ENCODE assay signal across 23 cellular contexts in genomic region chr10:88528196-88528595, GRCh38. TPM values are rescaled to one million over a fixed set of nuclear protein-coding genes. Genes with fewer than 3 reads are reported as not detected.
A peak's percentile ranks its signal among the peaks of the same experiment; 100 is the strongest.
DNase-seq lines count a peak whose midpoint lies in the region; ATAC-seq and TF ChIP-seq lines count a peak whose summit lies in the region.
"Had no signal": no experiment of that assay in that cellular context is flagged by ENCODE, and none has a peak within 500 bp of the region (broad histone marks: within the 10 kb centered on the region; RNA-seq: fewer than 3 reads in every experiment).

No MANE protein-coding gene starts in this region.

- H3K4me1 Mint-ChIP-seq in mesothelial cell of epicardium, result peaks cover 44% of the 10 kb centered on the region

- DNase-seq in DND-41, result no peak
- no peak for DNase-seq in GM23248
- no peak for DNase-seq in mammary epithelial cell
- no peak for DNase-seq in mesothelial cell of epicardium (ENCODE audit: low spot score in 2 of 2, unreplicated experiment in 2 of 2)
- DNase-seq in left lung, result no peak
- DNase-seq in DMS 273 (lab: John Stamatoyannopoulos, UW; ENCODE audit: unreplicated experiment), result no peak
- DNase-seq: Calu3; CD8-positive, alpha-beta T cell; DMS53; GOT3; KG1; NCI-H1417; NCI-H187; NCI-H2107; NCI-H2227 treated with DMSO at 0.1 percent for 48 hours; NCI-H510A treated with DMSO at 0.1 percent for 48 hours; NCI-H82; PC-3; RPMI8226; SHP77 treated with DMSO at 0.1 percent for 48 hours had no signal

- no peaks in the 10 kb centered on the region for H3K9me2 ChIP-seq in GM23248 (ENCODE audit: insufficient read depth)

- no peaks in the 10 kb centered on the region for H3K4me1 ChIP-seq in DND-41 (ENCODE audit: insufficient read depth, low read length)
- peaks cover 6% of the 10 kb centered on the region; the same call in 1 of the 2 replicates for H3K4me1 ChIP-seq in GM23248 (ENCODE audit: insufficient read depth)
- H3K4me1 ChIP-seq in mammary epithelial cell (ENCODE audit: insufficient read depth, low read length), result peaks cover 15% of the 10 kb centered on the region
- H3K4me1 ChIP-seq in left lung, result no peaks in the 10 kb centered on the region
- H3K4me1 ChIP-seq: BLaER1 treated with 17β-estradiol and CSF1 and Interleukin-3, amounts not matched to agents 10 nM and 100 nM had no signal

- no peak for TF ChIP-seq CTCF in DND-41 (IDR thresholded peaks at IDR 0.05; ENCODE audit: borderline replicate concordance, extremely low read depth, low read length, poor library complexity, severe bottlenecking)
- TF ChIP-seq CTCF in mammary epithelial cell (conservative IDR thresholded peaks at IDR 0.05 in 1 of 2, IDR thresholded peaks at IDR 0.05 in 1 of 2; ENCODE audit: extremely low read depth in 1 of 2, insufficient read depth in 1 of 2, low read depth in 1 of 2, low read length in 2 of 2), result no peak
- TF ChIP-seq CTCF in mesothelial cell of epicardium (IDR thresholded peaks at IDR 0.05; ENCODE audit: unreplicated experiment), result no peak
- TF ChIP-seq CTCF in left lung (IDR thresholded peaks at IDR 0.05), result no peak

- H3K9me3 ChIP-seq in DND-41 (ENCODE audit: insufficient read depth, low read length, severe bottlenecking), result no peaks in the 10 kb centered on the region
- no peaks in the 10 kb centered on the region for H3K9me3 ChIP-seq in GM23248 (ENCODE audit: low read depth)
- no peaks in the 10 kb centered on the region for H3K9me3 ChIP-seq in mammary epithelial cell (replicated peaks; ENCODE audit: insufficient read depth, low read length)
- H3K9me3 ChIP-seq in left lung, result no peaks in the 10 kb centered on the region
- H3K9me3 ChIP-seq: BLaER1 treated with 17β-estradiol and CSF1 and Interleukin-3, amounts not matched to agents 10 nM and 100 nM had no signal

- peaks cover 5% of the 10 kb centered on the region; the same call in 1 of the 2 replicates for H3F3A ChIP-seq in GM23248 (ENCODE audit: insufficient read depth)

- H3K9ac ChIP-seq in DND-41 (ENCODE audit: low read depth, low read length), result no peak overlapping the region
- H3K9ac ChIP-seq in GM23248, result no peak overlapping the region
- no peak overlapping the region for H3K9ac ChIP-seq in mammary epithelial cell (ENCODE audit: insufficient read depth, low read length)
- H3K9ac ChIP-seq: BLaER1 treated with 17β-estradiol and CSF1 and Interleukin-3, amounts not matched to agents 10 nM and 100 nM had no signal

- no peaks in the 10 kb centered on the region for H3K9me3 Mint-ChIP-seq in mesothelial cell of epicardium
- H3K9me3 Mint-ChIP-seq: CD8-positive, alpha-beta T cell had no signal

- H3K36me3 ChIP-seq in DND-41 (ENCODE audit: insufficient read depth, low read length) (no peaks in the 10 kb centered on the region), GM23248 (ENCODE audit: low read depth) (no peaks in the 10 kb centered on the region; the same call in 1 of the 2 replicates), mammary epithelial cell (ENCODE audit: insufficient read depth, low read length) (no peaks in the 10 kb centered on the region), left lung (no peaks in the 10 kb centered on the region)
- H3K36me3 ChIP-seq: BLaER1 treated with 17β-estradiol and CSF1 and Interleukin-3, amounts not matched to agents 10 nM and 100 nM had no signal

- H2AFZ ChIP-seq in DND-41 (ENCODE audit: low read depth, low read length) (0 out of 2 replicates have a peak overlapping the region, but pooled peaks have one; percentile 21), GM23248 (peak overlapping the region; percentile 36; the same call in 1 of the 2 replicates), mammary epithelial cell (ENCODE audit: low read depth, low read length) (peak overlapping the region; percentile 43)

- CTCF ChIA-PET in mammary epithelial cell (lab: Charles Lee; ENCODE audit: low non-redundant PET), result no interaction called here

- H3K79me2 ChIP-seq in DND-41 (ENCODE audit: insufficient read depth, low read length), result no peaks in the 10 kb centered on the region
- no peaks in the 10 kb centered on the region for H3K79me2 ChIP-seq in GM23248 (ENCODE audit: insufficient read depth)
- H3K79me2 ChIP-seq in mammary epithelial cell (ENCODE audit: insufficient read depth, low read length), result no peaks in the 10 kb centered on the region

- H3K27me3 Mint-ChIP-seq in mesothelial cell of epicardium (ENCODE audit: low read depth), result no peaks in the 10 kb centered on the region

- H3K36me3 Mint-ChIP-seq in mesothelial cell of epicardium, result no peaks in the 10 kb centered on the region
- H3K36me3 Mint-ChIP-seq: CD8-positive, alpha-beta T cell had no signal

- intact Hi-C loops in mammary epithelial cell (cut with micrococcal nuclease), result loop anchor here (10.0 kb wide), 1 partner anchor 1537 kb away; no protein-coding TSS in a partner anchor
- intact Hi-C loops in left lung (cut with DNase I), result no loop called here

- in situ Hi-C loops in GM23248 (cut with MboI), result no loop called here
- in situ Hi-C loops in mammary epithelial cell (cut with MboI; ENCODE audit: low sequenced_read_pairs in 2 of 2), result loop anchor here in 1 of 2 donors (25.0 kb wide), 1 partner anchor 116 kb away; no protein-coding TSS in a partner anchor

- ATAC-seq in DND-41 (ENCODE audit: insufficient read depth, low read depth), result no peak
- no peak for ATAC-seq in GM18498 (IDR thresholded peaks at IDR 0.05; ENCODE audit: unreplicated experiment)
- ATAC-seq in left lung, result no peak
- ATAC-seq: CD8-positive, alpha-beta T cell; HepG2; PC-3 had no signal

- no peak overlapping the region for H3K4me3 ChIP-seq in DND-41 (ENCODE audit: low read depth in 1 of 2, low read length in 2 of 2)
- no peak overlapping the region for H3K4me3 ChIP-seq in GM23248
- H3K4me3 ChIP-seq in mammary epithelial cell (replicated peaks in 1 of 3; ENCODE audit: insufficient read depth in 1 of 3, low read depth in 2 of 3, low read length in 3 of 3), result no peak overlapping the region
- no peak overlapping the region for H3K4me3 ChIP-seq in left lung
- H3K4me3 ChIP-seq: BLaER1 treated with 17β-estradiol and CSF1 and Interleukin-3, amounts not matched to agents 10 nM and 100 nM had no signal

- H3K27me3 ChIP-seq in DND-41 (ENCODE audit: insufficient read depth, low read length, poor library complexity) (no peaks in the 10 kb centered on the region), GM23248 (replicated peaks; ENCODE audit: insufficient read depth) (no peaks in the 10 kb centered on the region), mammary epithelial cell (ENCODE audit: insufficient read depth, low read length) (no peaks in the 10 kb centered on the region), left lung (no peaks in the 10 kb centered on the region)
- H3K27me3 ChIP-seq: BLaER1 treated with 17β-estradiol and CSF1 and Interleukin-3, amounts not matched to agents 10 nM and 100 nM had no signal

- H4K20me1 ChIP-seq in DND-41 (ENCODE audit: insufficient read depth, low read length) (no peaks in the 10 kb centered on the region), GM23248 (ENCODE audit: insufficient read depth) (no peaks in the 10 kb centered on the region), mammary epithelial cell (ENCODE audit: insufficient read depth, low read length) (no peaks in the 10 kb centered on the region)
- H4K20me1 ChIP-seq: BLaER1 treated with 17β-estradiol and CSF1 and Interleukin-3, amounts not matched to agents 10 nM and 100 nM had no signal

- no peak overlapping the region for H3K4me3 Mint-ChIP-seq in mesothelial cell of epicardium
- H3K4me3 Mint-ChIP-seq: CD8-positive, alpha-beta T cell had no signal

- H3K4me2 ChIP-seq in DND-41 (ENCODE audit: insufficient read depth, low read length) (no peak overlapping the region), GM23248 (ENCODE audit: unreplicated experiment) (no peak overlapping the region), mammary epithelial cell (ENCODE audit: insufficient read depth, low read depth, low read length) (no peak overlapping the region)
- H3K4me2 ChIP-seq: BLaER1 treated with 17β-estradiol and CSF1 and Interleukin-3, amounts not matched to agents 10 nM and 100 nM had no signal

- dilution Hi-C loops in mammary epithelial cell (cut with HindIII; ENCODE audit: low sequenced_read_pairs), result no loop called here

- peak overlapping the region; percentile 23 for H3K27ac Mint-ChIP-seq in mesothelial cell of epicardium
- H3K27ac Mint-ChIP-seq: CD8-positive, alpha-beta T cell had no signal

- no peak overlapping the region for H3K27ac ChIP-seq in DND-41 (ENCODE audit: low read length)
- no peak overlapping the region for H3K27ac ChIP-seq in GM23248
- no peak overlapping the region for H3K27ac ChIP-seq in mammary epithelial cell (ENCODE audit: insufficient read depth, low read depth, low read length)
- no peak overlapping the region for H3K27ac ChIP-seq in left lung
- H3K27ac ChIP-seq: BLaER1 treated with 17β-estradiol and CSF1 and Interleukin-3, amounts not matched to agents 10 nM and 100 nM had no signal

- BruUV-seq in mammary epithelial cell (replicated peaks; lab: Mats Ljungman, UMichigan), result no TSS peak

RNA-seq across cellular contexts. Expression of gene RNLS, which starts 54.9 kb away (rescaled TPM):
- total RNA-seq in GM23248 (2014; rRNA removed; shearing (Covaris generic)), result 15.3 and 23.1 TPM in 2 replicates
- polyA plus RNA-seq in GM23248 (2016; fragmentation: Nextera tagmentation; extraction: Ambion mirVana) (9.3 and 11.5 TPM in 2 replicates), mammary epithelial cell (6.9 TPM)
- total RNA-seq in mammary epithelial cell (10 to 100 TPM in 1 of 2 donors, 1 to 10 TPM in 1; 3.3 to 13.0 TPM), mesothelial cell of epicardium (6.3 to 9.4 TPM (median 6.8 TPM) in 3 replicates), left lung (1 to 10 TPM; 5.8 to 8.8 TPM)
- not detected for polyA minus RNA-seq in mammary epithelial cell
- total RNA-seq: HepG2, PC-3 had no signal
- polyA plus RNA-seq: HepG2 had no signal

RNA-seq across cellular contexts. Expression of gene LIPJ, which starts 58.4 kb away (rescaled TPM):
- not detected in 2 replicates for total RNA-seq in GM23248 (2014; rRNA removed; shearing (Covaris generic))
- polyA plus RNA-seq in GM23248 (2016; fragmentation: Nextera tagmentation; extraction: Ambion mirVana), result 0.18 TPM in 1 of 2 replicates, not detected in the other
- under 1 TPM in 1 of 2 donors, not detected in 1; 0.17 TPM for total RNA-seq in mammary epithelial cell
- polyA plus RNA-seq in mammary epithelial cell, result not detected
- polyA minus RNA-seq in mammary epithelial cell, result not detected
- 0.18 to 0.47 TPM (median 0.22 TPM) in 3 replicates for total RNA-seq in mesothelial cell of epicardium
- not detected for total RNA-seq in left lung
- total RNA-seq: Calu3; CD8-positive, alpha-beta T cell; HepG2; PC-3 had no signal
- polyA plus RNA-seq: HepG2 had no signal
